1 cellular context compared by ENCODE assay signal in genomic region chr1:155228096-155228427, GRCh38.
TF ChIP-seq lines count a peak whose summit lies in the region.

No MANE protein-coding gene starts in this region.

TF ChIP-seq in liver, 16 proteins besides CTCF, POLR2A, EP300 and RAD21 (continued from another document):
- TF ChIP-seq REST (IDR thresholded peaks at IDR 0.05) = no peak
